Comparison of ENCODE assay signal across 24 cellular contexts in the genomic region with DNA sequence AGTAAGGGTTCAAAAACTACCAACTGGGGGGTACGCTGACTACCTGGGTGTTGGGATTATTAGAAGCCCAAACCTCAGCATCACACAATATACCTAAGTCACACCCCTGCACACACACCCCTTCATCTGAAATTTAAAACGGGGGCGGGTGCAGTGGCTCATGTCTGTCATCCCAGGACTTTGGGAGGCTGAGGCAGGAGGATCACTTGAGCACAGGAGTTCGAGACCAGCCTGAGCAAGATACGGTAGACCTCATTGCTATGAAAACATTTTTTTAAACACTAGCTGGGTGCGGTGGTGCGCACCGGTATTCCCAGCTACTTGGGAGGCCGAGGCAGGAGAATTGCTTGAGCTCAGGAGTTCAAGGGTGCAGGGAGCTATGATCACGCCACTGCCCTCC.
DNase-seq lines count a peak whose midpoint lies in the region; ATAC-seq and TF ChIP-seq lines count a peak whose summit lies in the region.
"Had no signal": no experiment of that assay in that cellular context is flagged by ENCODE, and none has a peak within 500 bp of the region (broad histone marks: within the 10 kb centered on the region; RNA-seq: fewer than 3 reads in every experiment).

No MANE protein-coding gene starts in this region.

- H3K9me3 Mint-ChIP-seq in activated CD4-positive, alpha-beta T cell treated with anti-CD3 and anti-CD28 coated beads for 36 hours (ENCODE audit: low read depth) = no peaks in the 10 kb centered on the region
- H3K9me3 Mint-ChIP-seq in activated CD4-positive, alpha-beta T cell treated with anti-CD3 and anti-CD28 coated beads, Interleukin-2, amount 10 ng/mL, durations not matched to agents 24 days and 14 days = no peaks in the 10 kb centered on the region
- H3K9me3 Mint-ChIP-seq in activated naive CD4-positive, alpha-beta T cell treated with anti-CD3 and anti-CD28 coated beads, Interleukin-2, amount 50 U/mL, for 72 hours = no peaks in the 10 kb centered on the region
- H3K9me3 Mint-ChIP-seq in activated CD8-positive, alpha-beta T cell treated with anti-CD3 and anti-CD28 coated beads for 36 hours = no peaks in the 10 kb centered on the region
- no peaks in the 10 kb centered on the region for H3K9me3 Mint-ChIP-seq in glutamatergic neuron (ENCODE audit: unreplicated experiment)
- H3K9me3 Mint-ChIP-seq: CD4-positive, alpha-beta T cell; H9 had no signal

- no peak overlapping the region for H3K4me3 Mint-ChIP-seq in activated CD4-positive, alpha-beta T cell treated with anti-CD3 and anti-CD28 coated beads for 36 hours
- no peak overlapping the region for H3K4me3 Mint-ChIP-seq in activated CD4-positive, alpha-beta T cell treated with anti-CD3 and anti-CD28 coated beads, Interleukin-2, amount 10 ng/mL, durations not matched to agents 24 days and 14 days
- no peak overlapping the region for H3K4me3 Mint-ChIP-seq in activated CD8-positive, alpha-beta T cell treated with anti-CD3 and anti-CD28 coated beads for 36 hours
- H3K4me3 Mint-ChIP-seq in glutamatergic neuron (ENCODE audit: unreplicated experiment) = no peak overlapping the region
- H3K4me3 Mint-ChIP-seq: CD14-positive monocyte; CD4-positive, alpha-beta T cell; CD8-positive, alpha-beta memory T cell; H9 had no signal

- H3K4me1 Mint-ChIP-seq in activated CD4-positive, alpha-beta T cell treated with anti-CD3 and anti-CD28 coated beads for 36 hours = no peaks in the 10 kb centered on the region
- H3K4me1 Mint-ChIP-seq in activated CD4-positive, alpha-beta T cell treated with anti-CD3 and anti-CD28 coated beads, Interleukin-2, amount 10 ng/mL, durations not matched to agents 24 days and 14 days = no peaks in the 10 kb centered on the region
- H3K4me1 Mint-ChIP-seq in activated CD8-positive, alpha-beta T cell treated with anti-CD3 and anti-CD28 coated beads for 36 hours (ENCODE audit: low read depth) = no peaks in the 10 kb centered on the region
- H3K4me1 Mint-ChIP-seq in glutamatergic neuron (ENCODE audit: low read depth, unreplicated experiment) = no peaks in the 10 kb centered on the region
- H3K4me1 Mint-ChIP-seq: CD14-positive monocyte; CD8-positive, alpha-beta memory T cell had no signal

- TF ChIP-seq CTCF in activated CD8-positive, alpha-beta T cell treated with anti-CD3 and anti-CD28 coated beads for 36 hours (IDR thresholded peaks at IDR 0.05) = no peak
- TF ChIP-seq CTCF in glutamatergic neuron (IDR thresholded peaks at IDR 0.05; ENCODE audit: partially characterized antibody, unreplicated experiment) = no peak

- peak; percentile 19 for DNase-seq in activated CD4-positive, alpha-beta T cell treated with anti-CD3 and anti-CD28 coated beads for 36 hours
- DNase-seq in activated CD4-positive, alpha-beta T cell treated with anti-CD3 and anti-CD28 coated beads, Interleukin-2, amount 10 ng/mL, durations not matched to agents 24 days and 14 days = no peak
- no peak for DNase-seq in activated naive CD4-positive, alpha-beta T cell treated with anti-CD3 and anti-CD28 coated beads, Interleukin-2, amount 50 U/mL, for 72 hours (ENCODE audit: low spot score in 2 of 2)
- DNase-seq in activated naive CD4-positive, alpha-beta T cell treated with anti-CD3 and anti-CD28 coated beads, Interleukin-2, amount 50 U/mL, for 16 hours = no peak
- DNase-seq in activated CD8-positive, alpha-beta T cell treated with anti-CD3 and anti-CD28 coated beads for 36 hours = peak; percentile 5
- DNase-seq in glutamatergic neuron (no peak), T-helper 1 cell (no peak)
- DNase-seq: 8988T; ACHN; AML-193; BE2C; CD4-positive, alpha-beta T cell; CD8-positive, alpha-beta memory T cell; DMS 273 treated with DMSO at 0.1 percent for 48 hours; DMS79; EL; GDM1; GM23248; H9 had no signal

- no peak overlapping the region for H3K27ac Mint-ChIP-seq in activated CD4-positive, alpha-beta T cell treated with anti-CD3 and anti-CD28 coated beads for 36 hours
- H3K27ac Mint-ChIP-seq in activated CD4-positive, alpha-beta T cell treated with anti-CD3 and anti-CD28 coated beads, Interleukin-2, amount 10 ng/mL, durations not matched to agents 24 days and 14 days = no peak overlapping the region
- H3K27ac Mint-ChIP-seq in activated naive CD4-positive, alpha-beta T cell treated with anti-CD3 and anti-CD28 coated beads, Interleukin-2, amount 50 U/mL, for 72 hours = no peak overlapping the region
- H3K27ac Mint-ChIP-seq in activated CD8-positive, alpha-beta T cell treated with anti-CD3 and anti-CD28 coated beads for 36 hours = no peak overlapping the region
- H3K27ac Mint-ChIP-seq in glutamatergic neuron (ENCODE audit: unreplicated experiment) = peak overlapping the region; percentile 33
- H3K27ac Mint-ChIP-seq: CD14-positive monocyte; CD4-positive, alpha-beta T cell; CD8-positive, alpha-beta memory T cell; H9 had no signal

- no peaks in the 10 kb centered on the region for H3K27me3 Mint-ChIP-seq in activated CD4-positive, alpha-beta T cell treated with anti-CD3 and anti-CD28 coated beads for 36 hours
- no peaks in the 10 kb centered on the region for H3K27me3 Mint-ChIP-seq in activated CD4-positive, alpha-beta T cell treated with anti-CD3 and anti-CD28 coated beads, Interleukin-2, amount 10 ng/mL, durations not matched to agents 24 days and 14 days
- H3K27me3 Mint-ChIP-seq in activated CD8-positive, alpha-beta T cell treated with anti-CD3 and anti-CD28 coated beads for 36 hours = no peaks in the 10 kb centered on the region
- H3K27me3 Mint-ChIP-seq in glutamatergic neuron (ENCODE audit: unreplicated experiment) = no peaks in the 10 kb centered on the region
- H3K27me3 Mint-ChIP-seq: CD4-positive, alpha-beta T cell; CD8-positive, alpha-beta memory T cell had no signal

- H3K36me3 Mint-ChIP-seq in activated CD4-positive, alpha-beta T cell treated with anti-CD3 and anti-CD28 coated beads for 36 hours (ENCODE audit: low read depth) = no peaks in the 10 kb centered on the region
- no peaks in the 10 kb centered on the region for H3K36me3 Mint-ChIP-seq in activated CD4-positive, alpha-beta T cell treated with anti-CD3 and anti-CD28 coated beads, Interleukin-2, amount 10 ng/mL, durations not matched to agents 24 days and 14 days (ENCODE audit: low read depth)
- no peaks in the 10 kb centered on the region for H3K36me3 Mint-ChIP-seq in activated naive CD4-positive, alpha-beta T cell treated with anti-CD3 and anti-CD28 coated beads, Interleukin-2, amount 50 U/mL, for 72 hours
- H3K36me3 Mint-ChIP-seq in activated CD8-positive, alpha-beta T cell treated with anti-CD3 and anti-CD28 coated beads for 36 hours (ENCODE audit: low read depth) = no peaks in the 10 kb centered on the region
- H3K36me3 Mint-ChIP-seq in glutamatergic neuron (ENCODE audit: unreplicated experiment) = no peaks in the 10 kb centered on the region
- H3K36me3 Mint-ChIP-seq: CD14-positive monocyte; CD8-positive, alpha-beta memory T cell had no signal

- intact Hi-C loops in activated CD4-positive, alpha-beta T cell treated with anti-CD3 and anti-CD28 coated beads for 36 hours (cut with DNase I, micrococcal nuclease) = no loop called here
- intact Hi-C loops in activated CD4-positive, alpha-beta T cell treated with anti-CD3 and anti-CD28 coated beads, Interleukin-2, amount 10 ng/mL, durations not matched to agents 24 days and 14 days (cut with micrococcal nuclease) = no loop called here
- intact Hi-C loops in activated CD8-positive, alpha-beta T cell treated with anti-CD3 and anti-CD28 coated beads for 36 hours (cut with micrococcal nuclease) = no loop called here

- CTCF ChIA-PET in activated CD4-positive, alpha-beta T cell treated with anti-CD3 and anti-CD28 coated beads for 36 hours (lab: Charles Lee) = no interaction called here
- CTCF ChIA-PET in activated CD8-positive, alpha-beta T cell treated with anti-CD3 and anti-CD28 coated beads for 36 hours (lab: Charles Lee) = no interaction called here

- ATAC-seq in activated CD4-positive, alpha-beta T cell treated with anti-CD3 and anti-CD28 coated beads for 36 hours = no peak
- ATAC-seq in activated naive CD4-positive, alpha-beta T cell treated with anti-CD3 and anti-CD28 coated beads, Interleukin-2, amount 50 U/mL, for 72 hours = peak; percentile 20 to 22
- no peak for ATAC-seq in activated CD8-positive, alpha-beta T cell treated with anti-CD3 and anti-CD28 coated beads for 36 hours
- no peak for ATAC-seq in HG03159 (IDR thresholded peaks at IDR 0.05; ENCODE audit: unreplicated experiment)
- ATAC-seq: A549, GM12878, HCT116 had no signal

- POLR2A ChIA-PET in activated CD4-positive, alpha-beta T cell treated with anti-CD3 and anti-CD28 coated beads for 36 hours (lab: Charles Lee) = no interaction called here
- POLR2A ChIA-PET in activated CD8-positive, alpha-beta T cell treated with anti-CD3 and anti-CD28 coated beads for 36 hours (lab: Charles Lee) = no interaction called here

Comparison
In these comparisons a context has a peak if more than half of its experiments do, and no peak if none do; other contexts are left out.
1. DNase-seq: peak in activated CD4-positive, alpha-beta T cell treated with anti-CD3 and anti-CD28 coated beads for 36 hours (single experiment) and activated CD8-positive, alpha-beta T cell treated with anti-CD3 and anti-CD28 coated beads for 36 hours (single experiment); none in activated CD4-positive, alpha-beta T cell treated with anti-CD3 and anti-CD28 coated beads, Interleukin-2, amount 10 ng/mL, durations not matched to agents 24 days and 14 days (single experiment), activated naive CD4-positive, alpha-beta T cell treated with anti-CD3 and anti-CD28 coated beads, Interleukin-2, amount 50 U/mL, for 72 hours (0 of 2), activated naive CD4-positive, alpha-beta T cell treated with anti-CD3 and anti-CD28 coated beads, Interleukin-2, amount 50 U/mL, for 16 hours (single experiment), glutamatergic neuron (single experiment) and T-helper 1 cell (0 of 5).
2. ATAC-seq: peak in activated naive CD4-positive, alpha-beta T cell treated with anti-CD3 and anti-CD28 coated beads, Interleukin-2, amount 50 U/mL, for 72 hours (2 of 2); none in activated CD4-positive, alpha-beta T cell treated with anti-CD3 and anti-CD28 coated beads for 36 hours (single experiment), activated CD8-positive, alpha-beta T cell treated with anti-CD3 and anti-CD28 coated beads for 36 hours (single experiment) and HG03159 (single experiment).